27 cellular contexts compared by ENCODE assay signal in the genomic region with DNA sequence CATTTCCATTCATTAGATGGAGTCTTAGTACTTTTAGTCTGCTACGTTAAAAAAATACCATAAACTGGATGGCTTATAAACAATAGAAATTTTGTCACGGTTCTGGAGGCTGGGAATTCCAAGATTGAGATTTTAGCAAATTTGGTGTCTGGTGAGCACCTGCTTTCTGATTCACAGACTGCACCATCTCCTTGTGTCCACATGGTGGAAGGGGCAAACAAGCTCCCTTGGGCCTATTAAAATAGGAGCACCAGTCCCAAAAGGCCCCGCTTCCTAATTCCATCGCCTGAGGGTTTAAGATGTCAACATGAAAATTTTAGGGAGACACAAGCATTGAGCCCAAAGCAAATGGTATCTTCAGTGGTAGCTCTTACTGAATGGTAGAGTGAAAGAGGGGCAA.
DNase-seq lines count a peak whose midpoint lies in the region; ATAC-seq, FAIRE-seq and TF ChIP-seq lines count a peak whose summit lies in the region.
"Had no signal": no experiment of that assay in that cellular context is flagged by ENCODE, and none has a peak within 500 bp of the region (broad histone marks: within the 10 kb centered on the region; RNA-seq: fewer than 3 reads in every experiment).

No MANE protein-coding gene starts in this region.

- no peaks in the 10 kb centered on the region for H3K4me1 Mint-ChIP-seq in neural progenitor cell
- no peaks in the 10 kb centered on the region for H3K4me1 Mint-ChIP-seq in activated naive CD4-positive, alpha-beta T cell treated with anti-CD3 and anti-CD28 coated beads for 36 hours (ENCODE audit: low read depth)
- H3K4me1 Mint-ChIP-seq: naive B cell had no signal

- no peaks in the 10 kb centered on the region for H3K4me1 ChIP-seq in mammary epithelial cell (ENCODE audit: insufficient read depth, low read length)
- H3K4me1 ChIP-seq in breast epithelium, result no peaks in the 10 kb centered on the region
- H3K4me1 ChIP-seq in neural progenitor cell, result no peaks in the 10 kb centered on the region
- no peaks in the 10 kb centered on the region for H3K4me1 ChIP-seq in pancreas
- H3K4me1 ChIP-seq: ascending aorta had no signal

- in situ Hi-C loops in mammary epithelial cell (cut with MboI; ENCODE audit: low sequenced_read_pairs in 2 of 2), result no loop called here

- TF ChIP-seq CTCF in mammary epithelial cell (conservative IDR thresholded peaks at IDR 0.05 in 1 of 2, IDR thresholded peaks at IDR 0.05 in 1 of 2; ENCODE audit: extremely low read depth in 1 of 2, insufficient read depth in 1 of 2, low read depth in 1 of 2, low read length in 2 of 2) (peak; percentile 10 to 31), breast epithelium (IDR thresholded peaks at IDR 0.05) (no peak), cardiac fibroblast (IDR thresholded peaks at IDR 0.05; ENCODE audit: low read depth, low read length) (peak; percentile 8), neural progenitor cell (IDR thresholded peaks at IDR 0.05) (peak; percentile 15), pancreas (IDR thresholded peaks at IDR 0.05) (no peak)

- H3K27ac ChIP-seq in mammary epithelial cell (ENCODE audit: insufficient read depth, low read depth, low read length), result no peak overlapping the region
- no peak overlapping the region for H3K27ac ChIP-seq in breast epithelium
- no peak overlapping the region for H3K27ac ChIP-seq in neural progenitor cell
- no peak overlapping the region for H3K27ac ChIP-seq in pancreas
- H3K27ac ChIP-seq: ascending aorta, RWPE1, VCaP had no signal

- H3K4me2 ChIP-seq in mammary epithelial cell (ENCODE audit: insufficient read depth, low read depth, low read length), result no peak overlapping the region
- H3K4me2 ChIP-seq in neural progenitor cell, result no peak overlapping the region

- ATAC-seq in pancreas, result no peak
- no peak for ATAC-seq in GM21381 (IDR thresholded peaks at IDR 0.05; ENCODE audit: unreplicated experiment)
- ATAC-seq: activated T-helper 17 cell treated with anti-CD3 and anti-CD28 coated beads, Interleukin-2, amount 50 U/mL, for 72 hours; esophagus mucosa; gastroesophageal sphincter; SK-N-SH treated with all-trans-retinoic acid at 6 μM for 48 hours had no signal

- intact Hi-C loops in mammary epithelial cell (cut with micrococcal nuclease) (no loop called here), breast epithelium (cut with DNase I; ENCODE audit: low total_unique reads) (no loop called here), pancreas (cut with DNase I) (no loop called here)
- intact Hi-C loops in activated naive CD4-positive, alpha-beta T cell treated with anti-CD3 and anti-CD28 coated beads for 36 hours (cut with micrococcal nuclease), result no loop called here

- no peaks in the 10 kb centered on the region for H3K27me3 Mint-ChIP-seq in neural progenitor cell (ENCODE audit: insufficient read depth, low read depth)
- peaks cover 8% of the 10 kb centered on the region for H3K27me3 Mint-ChIP-seq in activated naive CD4-positive, alpha-beta T cell treated with anti-CD3 and anti-CD28 coated beads for 36 hours (ENCODE audit: low read depth)

- DNase-seq in mammary epithelial cell, result no peak
- DNase-seq in breast epithelium (ENCODE audit: low spot score in 2 of 2), result no peak
- DNase-seq in H7, result peak; percentile 24
- no peak for DNase-seq in cardiac fibroblast (ENCODE audit: low read depth in 2 of 2)
- no peak for DNase-seq in neural progenitor cell (ENCODE audit: low spot score)
- DNase-seq in pancreas, result no peak
- DNase-seq in activated naive CD4-positive, alpha-beta T cell treated with anti-CD3 and anti-CD28 coated beads for 36 hours, result no peak
- DNase-seq: ACHN; activated CD4-positive, alpha-beta T cell treated with anti-CD3 and anti-CD28 coated beads, Interleukin-2, amount 50 U/mL, for 4 hours; activated CD8-positive, alpha-beta memory T cell treated with anti-CD3 and anti-CD28 coated beads, Interleukin-2, amount 50 U/mL, for 4 hours; C1 segment of cervical spinal cord; mesendoderm; naive B cell; NCI-H1105 treated with DMSO at 0.1 percent for 48 hours; NCI-H2081 treated with DMSO at 0.1 percent for 48 hours; occipital lobe; trophoblast cell had no signal

- H3K79me2 ChIP-seq in mammary epithelial cell (ENCODE audit: insufficient read depth, low read length) (no peaks in the 10 kb centered on the region), neural progenitor cell (ENCODE audit: low read depth) (no peaks in the 10 kb centered on the region)

- no peak overlapping the region for H3K27ac Mint-ChIP-seq in neural progenitor cell
- H3K27ac Mint-ChIP-seq in activated naive CD4-positive, alpha-beta T cell treated with anti-CD3 and anti-CD28 coated beads for 36 hours, result no peak overlapping the region
- H3K27ac Mint-ChIP-seq: activated naive CD8-positive, alpha-beta T cell; activated T-helper 17 cell treated with anti-CD3 and anti-CD28 coated beads, Interleukin-2, amount 50 U/mL, for 72 hours; naive B cell; T-helper 2 cell treated with Interferon-gamma antibody and Interleukin-4, amounts not matched to agents 5 μg/mL and 100 μg/mL, for 36 hours had no signal

- CTCF ChIA-PET in mammary epithelial cell (lab: Charles Lee; ENCODE audit: low non-redundant PET), result no interaction called here
- CTCF ChIA-PET in activated naive CD4-positive, alpha-beta T cell treated with anti-CD3 and anti-CD28 coated beads for 36 hours (lab: Charles Lee), result no interaction called here

- H3K27me3 ChIP-seq in mammary epithelial cell (ENCODE audit: insufficient read depth, low read length), result no peaks in the 10 kb centered on the region
- no peaks in the 10 kb centered on the region for H3K27me3 ChIP-seq in breast epithelium
- H3K27me3 ChIP-seq in H7 (ENCODE audit: control insufficient read depth, insufficient read depth, low read length), result no peaks in the 10 kb centered on the region
- no peaks in the 10 kb centered on the region for H3K27me3 ChIP-seq in neural progenitor cell
- no peaks in the 10 kb centered on the region for H3K27me3 ChIP-seq in pancreas
- H3K27me3 ChIP-seq: ascending aorta, gastroesophageal sphincter had no signal

- dilution Hi-C loops in mammary epithelial cell (cut with HindIII; ENCODE audit: low sequenced_read_pairs), result no loop called here

- H3F3A ChIP-seq in neural progenitor cell (ENCODE audit: low read depth), result no peaks in the 10 kb centered on the region

- no peaks in the 10 kb centered on the region for H4K20me1 ChIP-seq in mammary epithelial cell (ENCODE audit: insufficient read depth, low read length)
- no peaks in the 10 kb centered on the region for H4K20me1 ChIP-seq in neural progenitor cell (ENCODE audit: low read depth)

- WGBS in mammary epithelial cell (ENCODE audit: low coverage, missing lambda C conversion rate), result 79% methylated on average over 4 of the region's 4 CpGs
- 80 to 81% methylated on average over 4 of the region's 4 CpGs for WGBS in pancreas, 2 donors

- H3K9ac ChIP-seq in mammary epithelial cell (ENCODE audit: insufficient read depth, low read length) (no peak overlapping the region), neural progenitor cell (no peak overlapping the region)

- no peaks in the 10 kb centered on the region for H3K9me3 ChIP-seq in mammary epithelial cell (replicated peaks; ENCODE audit: insufficient read depth, low read length)
- H3K9me3 ChIP-seq in breast epithelium, result no peaks in the 10 kb centered on the region
- H3K9me3 ChIP-seq in neural progenitor cell (ENCODE audit: low read depth), result no peaks in the 10 kb centered on the region
- H3K9me3 ChIP-seq in pancreas, result no peaks in the 10 kb centered on the region
- H3K9me3 ChIP-seq: ascending aorta, gastroesophageal sphincter had no signal

- H3K36me3 ChIP-seq in mammary epithelial cell (ENCODE audit: insufficient read depth, low read length) (no peaks in the 10 kb centered on the region), breast epithelium (no peaks in the 10 kb centered on the region), H7 (replicated peaks; ENCODE audit: control insufficient read depth, insufficient read depth, low read length) (no peaks in the 10 kb centered on the region), neural progenitor cell (no peaks in the 10 kb centered on the region), pancreas (no peaks in the 10 kb centered on the region)
- H3K36me3 ChIP-seq: ascending aorta, gastroesophageal sphincter had no signal

- H3K9me3 Mint-ChIP-seq in neural progenitor cell, result no peaks in the 10 kb centered on the region
- H3K9me3 Mint-ChIP-seq in activated naive CD4-positive, alpha-beta T cell treated with anti-CD3 and anti-CD28 coated beads for 36 hours, result no peaks in the 10 kb centered on the region
- H3K9me3 Mint-ChIP-seq: activated T-helper 17 cell treated with anti-CD3 and anti-CD28 coated beads, Interleukin-2, amount 50 U/mL, for 72 hours; T-helper 2 cell treated with Interferon-gamma antibody and Interleukin-4, amounts not matched to agents 5 μg/mL and 100 μg/mL, for 36 hours had no signal

- H2AFZ ChIP-seq in mammary epithelial cell (ENCODE audit: low read depth, low read length) (no peak overlapping the region), neural progenitor cell (replicated peaks) (no peak overlapping the region)

- no peaks in the 10 kb centered on the region for H3K36me3 Mint-ChIP-seq in neural progenitor cell
- no peaks in the 10 kb centered on the region for H3K36me3 Mint-ChIP-seq in activated naive CD4-positive, alpha-beta T cell treated with anti-CD3 and anti-CD28 coated beads for 36 hours (ENCODE audit: low read depth)
- H3K36me3 Mint-ChIP-seq: activated naive CD8-positive, alpha-beta T cell; naive B cell had no signal

- no TSS peak for BruUV-seq in mammary epithelial cell (replicated peaks; lab: Mats Ljungman, UMichigan)

- TF ChIP-seq POLR2A in breast epithelium (IDR thresholded peaks at IDR 0.05), result no peak

- FAIRE-seq in pancreas (lab: Jason Lieb, UNC), result no peak

- no peak overlapping the region for H3K4me3 Mint-ChIP-seq in neural progenitor cell
- no peak overlapping the region for H3K4me3 Mint-ChIP-seq in activated naive CD4-positive, alpha-beta T cell treated with anti-CD3 and anti-CD28 coated beads for 36 hours
- H3K4me3 Mint-ChIP-seq: activated naive CD8-positive, alpha-beta T cell; activated T-helper 17 cell treated with anti-CD3 and anti-CD28 coated beads, Interleukin-2, amount 50 U/mL, for 72 hours; naive B cell; T-helper 2 cell treated with Interferon-gamma antibody and Interleukin-4, amounts not matched to agents 5 μg/mL and 100 μg/mL, for 36 hours had no signal

- H3K4me3 ChIP-seq in mammary epithelial cell (replicated peaks in 1 of 3; ENCODE audit: insufficient read depth in 1 of 3, low read depth in 2 of 3, low read length in 3 of 3) (no peak overlapping the region), breast epithelium (no peak overlapping the region), H7 (ENCODE audit: insufficient read depth, low read depth, low read length) (no peak overlapping the region), cardiac fibroblast (replicated peaks in 1 of 2; ENCODE audit: low read depth in 2 of 2, low read length in 2 of 2) (no peak overlapping the region), neural progenitor cell (no peak overlapping the region), pancreas (no peak overlapping the region)
- H3K4me3 ChIP-seq: ascending aorta, gastroesophageal sphincter had no signal

Comparison
In these comparisons a context has a peak if more than half of its experiments do, and no peak if none do; other contexts are left out.
1. CTCF ChIP-seq: peak in mammary epithelial cell (2 of 2), cardiac fibroblast (single experiment) and neural progenitor cell (single experiment); none in breast epithelium (0 of 3) and pancreas (0 of 4).